ENCODE assay signal across 8 cellular contexts in the genomic region with DNA sequence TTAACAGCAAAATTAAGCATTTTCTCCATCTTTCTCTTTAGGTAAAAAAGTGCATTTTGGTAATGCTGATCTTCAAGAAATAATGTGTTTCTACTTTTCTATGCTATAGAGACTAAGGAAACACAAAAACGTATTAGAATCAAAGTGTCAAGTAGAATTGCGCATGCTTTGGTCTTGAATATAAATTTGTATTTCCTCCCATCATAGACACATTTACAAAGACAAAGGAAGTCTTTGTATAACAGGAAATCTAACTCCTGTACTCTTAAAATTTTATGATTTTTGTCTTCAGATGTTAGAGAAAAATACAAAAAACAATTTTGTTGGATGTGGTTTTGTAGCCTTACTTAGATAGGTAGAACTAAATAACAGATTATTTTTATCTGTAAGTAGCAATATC.
"Had no signal": no experiment of that assay in that cellular context is flagged by ENCODE, and none has a peak within 500 bp of the region (broad histone marks: within the 10 kb centered on the region; RNA-seq: fewer than 3 reads in every experiment).

No MANE protein-coding gene starts in this region.

- H3K27ac Mint-ChIP-seq: H9, IgD-negative memory B cell had no signal

- H3K36me3 Mint-ChIP-seq: IgD-negative memory B cell had no signal

- DNase-seq: H9, HCEC 1CT, KG1 had no signal

- H3K27me3 Mint-ChIP-seq: IgD-negative memory B cell had no signal

- H3K4me3 Mint-ChIP-seq: GM23338, H9, IgD-negative memory B cell had no signal

- H3K4me1 Mint-ChIP-seq: H9, IgD-negative memory B cell had no signal

- H2AFZ ChIP-seq: GM23338 had no signal

- ATAC-seq: GM23338, HepG2, K562 had no signal

- H3K4me3 ChIP-seq: GM23338, K562 had no signal

- H3K9me3 Mint-ChIP-seq: GM23338 had no signal

- H3K27ac ChIP-seq: HL-60 had no signal

- H3K4me2 ChIP-seq: GM23338 had no signal
